ENCODE assay signal across 8 cellular contexts in genomic region chr20:1225729-1226313, GRCh38.
DNase-seq lines count a peak whose midpoint lies in the region; ATAC-seq and TF ChIP-seq lines count a peak whose summit lies in the region.

Gene RAD21L1, plus strand, starts transcription at chr20:1226044. Its CDS starts 2,410 bp downstream, at chr20:1228454.

- peak within 1 kb of the TSS; percentile 62 for H3K9ac ChIP-seq in mucosa of stomach (ENCODE audit: low read length)

- H3K36me3 ChIP-seq in mucosa of stomach (ENCODE audit: control insufficient read depth, insufficient read depth, low read length), result no peaks in the 10 kb centered on the region

- H3K4me3 ChIP-seq in mucosa of stomach (ENCODE audit: low read length), result peak within 1 kb of the TSS; percentile 14

- H3K9me3 ChIP-seq in mucosa of stomach (ENCODE audit: control insufficient read depth, low read length), result no peaks in the 10 kb centered on the region

- H3K27me3 ChIP-seq in mucosa of stomach (ENCODE audit: control insufficient read depth, insufficient read depth, low read length), result peaks cover 31% of the 10 kb centered on the region

- H3K4me1 ChIP-seq in mucosa of stomach (ENCODE audit: control insufficient read depth, insufficient read depth, low read length), result peaks cover 12% of the 10 kb centered on the region

- DNase-seq in 8988T (peak; percentile 90), GM19238 (ENCODE audit: insufficient read length, low spot score) (peak; percentile 68), NCI-H774 (lab: John Stamatoyannopoulos, UW) (peak; percentile 66), erythroblast (lab: John Stamatoyannopoulos, UW) (peak; percentile 86 to 93)
- peak; percentile 80 for DNase-seq in activated T-cell treated with anti-CD3 and anti-CD28 coated beads, Interleukin-2, amount 50 U/mL, for 1 hour
- peak; percentile 57 to 76 for DNase-seq in stimulated activated CD8-positive, alpha-beta memory T cell treated with anti-CD3 and anti-CD28 coated beads, Interleukin-2, amount 100 ng/mL, for 1 hour (ENCODE audit: low read depth in 2 of 2)

- no peak for ATAC-seq in HG02610 (IDR thresholded peaks at IDR 0.05; ENCODE audit: unreplicated experiment)

- TF ChIP-seq POLR2A in erythroblast (IDR thresholded peaks at IDR 0.05; ENCODE audit: low read length), result no peak
